8 cellular contexts compared by ENCODE assay signal in genomic region chr20:48822879-48823385, GRCh38. TPM values are rescaled to one million over a fixed set of nuclear protein-coding genes. Genes with fewer than 3 reads are reported as not detected.
DNase-seq lines count a peak whose midpoint lies in the region; ATAC-seq and FAIRE-seq lines count a peak whose summit lies in the region.

No MANE protein-coding gene starts in this region.

- H3K27me3 Mint-ChIP-seq in activated T-helper 1 cell treated with anti-CD3 and anti-CD28 coated beads, Interleukin-12 subunit alpha, Interleukin-12 subunit beta, Interleukin-2, Interleukin-4 antibody, amounts not matched to agents 30 ng/mL and 10 ng/mL and 1 ng/mL, durations not matched to agents 14 hours and 24 hours and 36 hours (ENCODE audit: insufficient read depth): no peaks in the 10 kb centered on the region

- H3K4me3 ChIP-seq in H7 (ENCODE audit: insufficient read depth, low read depth, low read length): no peak overlapping the region
- peak overlapping the region; percentile 22 to 52 for H3K4me3 ChIP-seq in mucosa of rectum (ENCODE audit: low read length in 2 of 2)

- peak; percentile 60 for DNase-seq in Ammon's horn (ENCODE audit: low spot score)
- peak; percentile 7 for DNase-seq in H7
- peak; percentile 21 for DNase-seq in activated T-helper 1 cell treated with anti-CD3 and anti-CD28 coated beads, Interleukin-12 subunit alpha, Interleukin-12 subunit beta, Interleukin-2, Interleukin-4 antibody, amounts not matched to agents 30 ng/mL and 10 ng/mL and 1 ng/mL, durations not matched to agents 14 hours and 24 hours and 36 hours (ENCODE audit: low spot score)
- DNase-seq in frontal cortex (ENCODE audit: low spot score in 2 of 2): no peak

- no peaks in the 10 kb centered on the region for H3K9me3 Mint-ChIP-seq in activated T-helper 1 cell treated with anti-CD3 and anti-CD28 coated beads, Interleukin-12 subunit alpha, Interleukin-12 subunit beta, Interleukin-2, Interleukin-4 antibody, amounts not matched to agents 30 ng/mL and 10 ng/mL and 1 ng/mL, durations not matched to agents 14 hours and 24 hours and 36 hours

- H3K4me3 Mint-ChIP-seq in activated T-helper 1 cell treated with anti-CD3 and anti-CD28 coated beads, Interleukin-12 subunit alpha, Interleukin-12 subunit beta, Interleukin-2, Interleukin-4 antibody, amounts not matched to agents 30 ng/mL and 10 ng/mL and 1 ng/mL, durations not matched to agents 14 hours and 24 hours and 36 hours: peak overlapping the region; percentile 97

- H3K36me3 Mint-ChIP-seq in activated T-helper 1 cell treated with anti-CD3 and anti-CD28 coated beads, Interleukin-12 subunit alpha, Interleukin-12 subunit beta, Interleukin-2, Interleukin-4 antibody, amounts not matched to agents 30 ng/mL and 10 ng/mL and 1 ng/mL, durations not matched to agents 14 hours and 24 hours and 36 hours (ENCODE audit: low read depth): peaks cover 20% of the 10 kb centered on the region

- H3K4me1 ChIP-seq in mucosa of rectum (ENCODE audit: control insufficient read depth in 2 of 2, insufficient read depth in 2 of 2, low read length in 2 of 2): peaks cover 10 to 42% of the 10 kb centered on the region in 2 donors

- peaks cover 23% of the 10 kb centered on the region for H3K27me3 ChIP-seq in H7 (ENCODE audit: control insufficient read depth, insufficient read depth, low read length)
- H3K27me3 ChIP-seq in mucosa of rectum (ENCODE audit: control insufficient read depth in 2 of 2, insufficient read depth in 2 of 2, low read length in 2 of 2): peaks cover 2 to 12% of the 10 kb centered on the region in 2 donors

- ATAC-seq in GM21381 (IDR thresholded peaks at IDR 0.05; ENCODE audit: unreplicated experiment): no peak
- no peak for ATAC-seq in GM19023 (IDR thresholded peaks at IDR 0.05; ENCODE audit: unreplicated experiment)
- ATAC-seq in HG02571 (IDR thresholded peaks at IDR 0.05; ENCODE audit: unreplicated experiment): no peak

- FAIRE-seq in frontal cortex (lab: Jason Lieb, UNC): no peak

- H3K36me3 ChIP-seq in H7 (replicated peaks; ENCODE audit: control insufficient read depth, insufficient read depth, low read length) (no peaks in the 10 kb centered on the region), mucosa of rectum (ENCODE audit: control insufficient read depth in 2 of 2, insufficient read depth in 2 of 2, low read length in 2 of 2) (no peaks in the 10 kb centered on the region)

- H3K9ac ChIP-seq in mucosa of rectum (ENCODE audit: low read depth in 1 of 2, low read length in 2 of 2): no peak overlapping the region

- peaks cover 83% of the 10 kb centered on the region for H3K4me1 Mint-ChIP-seq in activated T-helper 1 cell treated with anti-CD3 and anti-CD28 coated beads, Interleukin-12 subunit alpha, Interleukin-12 subunit beta, Interleukin-2, Interleukin-4 antibody, amounts not matched to agents 30 ng/mL and 10 ng/mL and 1 ng/mL, durations not matched to agents 14 hours and 24 hours and 36 hours (ENCODE audit: low read depth)

- H3K27ac Mint-ChIP-seq in activated T-helper 1 cell treated with anti-CD3 and anti-CD28 coated beads, Interleukin-12 subunit alpha, Interleukin-12 subunit beta, Interleukin-2, Interleukin-4 antibody, amounts not matched to agents 30 ng/mL and 10 ng/mL and 1 ng/mL, durations not matched to agents 14 hours and 24 hours and 36 hours: peak overlapping the region; percentile 98

- H3K9me3 ChIP-seq in mucosa of rectum (ENCODE audit: control insufficient read depth in 2 of 2, low read length in 2 of 2): no peaks in the 10 kb centered on the region

- peak overlapping the region in 1 of 2 donors; percentile 76 for H3K27ac ChIP-seq in mucosa of rectum (ENCODE audit: low read depth in 2 of 2, low read length in 2 of 2)

- intact Hi-C loops in activated T-helper 1 cell treated with anti-CD3 and anti-CD28 coated beads, Interleukin-12 subunit alpha, Interleukin-12 subunit beta, Interleukin-2, Interleukin-4 antibody, amounts not matched to agents 30 ng/mL and 10 ng/mL and 1 ng/mL, durations not matched to agents 14 hours and 24 hours and 36 hours (cut with micrococcal nuclease): loop anchor here (1.0 to 5.0 kb wide), 4 partner anchors 62 to 984 kb away; partner anchors contain the start of gene ARFGEF2

RNA-seq across cellular contexts. Expression of gene PREX1, which starts 4.9 kb away (rescaled TPM):
- 36.0 and 37.6 TPM in 2 replicates for total RNA-seq in H7 (2014; rRNA removed; shearing (Covaris generic))
- total RNA-seq in activated T-helper 1 cell treated with anti-CD3 and anti-CD28 coated beads, Interleukin-12 subunit alpha, Interleukin-12 subunit beta, Interleukin-2, Interleukin-4 antibody, amounts not matched to agents 30 ng/mL and 10 ng/mL and 1 ng/mL, durations not matched to agents 14 hours and 24 hours and 36 hours: 68.2 and 69.4 TPM in 2 replicates
- total RNA-seq in frontal cortex: 18.8 TPM

Comparison
In these comparisons a context has a peak if more than half of its experiments do, and no peak if none do; other contexts are left out.
1. DNase-seq: peak in Ammon's horn (single experiment), H7 (single experiment) and activated T-helper 1 cell treated with anti-CD3 and anti-CD28 coated beads, Interleukin-12 subunit alpha, Interleukin-12 subunit beta, Interleukin-2, Interleukin-4 antibody, amounts not matched to agents 30 ng/mL and 10 ng/mL and 1 ng/mL, durations not matched to agents 14 hours and 24 hours and 36 hours (single experiment); none in frontal cortex (0 of 2).